Comparison of ENCODE assay signal across 20 cellular contexts in the genomic region with DNA sequence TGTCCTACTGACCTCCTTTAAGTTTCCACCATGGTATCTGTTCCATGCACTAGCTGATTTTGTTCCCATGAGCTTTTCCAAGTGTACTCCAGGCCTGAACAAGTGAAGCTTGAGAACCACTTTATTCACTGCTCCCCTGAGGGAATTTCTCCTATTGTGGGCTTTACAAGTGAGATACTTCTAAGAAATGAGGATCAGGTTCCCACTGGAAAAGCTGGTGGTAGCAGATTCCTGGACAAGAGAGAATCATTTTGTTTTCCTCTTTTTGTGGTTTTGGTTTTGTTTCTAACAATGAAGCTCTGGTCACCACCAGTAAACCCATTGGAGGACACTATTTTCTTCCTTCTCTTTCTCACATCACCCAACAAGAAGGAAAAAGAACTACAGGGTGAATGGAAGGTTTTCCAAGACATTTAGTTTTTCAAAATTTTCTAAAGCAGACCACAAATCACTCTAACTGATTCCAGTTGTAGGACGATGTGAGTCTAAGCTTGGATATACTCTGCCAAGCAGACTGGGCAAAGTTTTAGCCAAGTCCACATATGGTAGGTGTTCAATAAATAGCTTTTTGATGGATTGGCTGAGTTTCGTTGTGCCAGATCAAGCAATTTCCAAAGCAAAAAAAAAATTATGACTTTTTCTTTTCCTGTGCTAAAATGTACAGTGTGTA.
"Had no signal": no experiment of that assay in that cellular context is flagged by ENCODE, and none has a peak within 500 bp of the region (broad histone marks: within the 10 kb centered on the region; RNA-seq: fewer than 3 reads in every experiment).

No MANE protein-coding gene starts in this region.

- DNase-seq: activated CD4-positive, alpha-beta memory T cell treated with anti-CD3 and anti-CD28 coated beads, Interleukin-2, amount 10 ng/mL, durations not matched to agents 7 days and 5 days; activated CD4-positive, alpha-beta T cell treated with anti-CD3 and anti-CD28 coated beads for 36 hours; activated T-cell treated with anti-CD3 and anti-CD28 coated beads, Interleukin-2, amount 50 U/mL, for 24 hours; adrenal gland; brain microvascular endothelial cell; hypothalamus; kidney; left lung; mammary epithelial cell; naive thymus-derived CD4-positive, alpha-beta T cell; posterior cingulate gyrus; stimulated activated CD4-positive, alpha-beta T cell treated with anti-CD3 and anti-CD28 coated beads, Interleukin-4, amount 100 ng/mL, for 24 hours; stimulated activated naive CD4-positive, alpha-beta T cell treated with Interleukin-2 at 50 U/mL for 16 hours; substantia nigra had no signal

- H3K9me3 Mint-ChIP-seq: activated CD4-positive, alpha-beta memory T cell treated with anti-CD3 and anti-CD28 coated beads, Interleukin-2, amount 10 ng/mL, durations not matched to agents 7 days and 5 days; activated naive CD4-positive, alpha-beta T cell treated with anti-CD3 and anti-CD28 coated beads, Interleukin-2, amount 50 U/mL, for 24 hours; activated T-cell treated with anti-CD3 and anti-CD28 coated beads, Interleukin-2, amount 50 U/mL, for 24 hours had no signal

- ATAC-seq: activated CD4-positive, alpha-beta T cell treated with anti-CD3 and anti-CD28 coated beads for 36 hours; left lung; naive thymus-derived CD4-positive, alpha-beta T cell had no signal

- H3K4me3 Mint-ChIP-seq: activated CD4-positive, alpha-beta memory T cell treated with anti-CD3 and anti-CD28 coated beads, Interleukin-2, amount 10 ng/mL, durations not matched to agents 7 days and 5 days; activated CD4-positive, alpha-beta T cell treated with anti-CD3 and anti-CD28 coated beads for 36 hours; activated naive CD4-positive, alpha-beta T cell treated with anti-CD3 and anti-CD28 coated beads, Interleukin-2, amount 50 U/mL, for 24 hours; activated T-cell treated with anti-CD3 and anti-CD28 coated beads, Interleukin-2, amount 50 U/mL, for 24 hours; naive thymus-derived CD4-positive, alpha-beta T cell; T-helper 1 cell treated with Interleukin-12 subunit alpha and Interleukin-12 subunit beta and Interleukin-4 antibody, amounts not matched to agents 30 μg/mL and 1 μg/mL, for 36 hours; type B pancreatic cell had no signal

- H3K36me3 ChIP-seq: adrenal gland, brain microvascular endothelial cell, left lung, neutrophil, right atrium auricular region had no signal

- H3K4me1 Mint-ChIP-seq: activated CD4-positive, alpha-beta memory T cell treated with anti-CD3 and anti-CD28 coated beads, Interleukin-2, amount 10 ng/mL, durations not matched to agents 7 days and 5 days; activated naive CD4-positive, alpha-beta T cell treated with anti-CD3 and anti-CD28 coated beads, Interleukin-2, amount 50 U/mL, for 24 hours had no signal

- H3K4me3 ChIP-seq: adrenal gland, left lung, right atrium auricular region, skin epidermis had no signal

- H3K36me3 Mint-ChIP-seq: activated naive CD4-positive, alpha-beta T cell treated with anti-CD3 and anti-CD28 coated beads, Interleukin-2, amount 50 U/mL, for 24 hours; naive thymus-derived CD4-positive, alpha-beta T cell had no signal

- H3K27ac ChIP-seq: adrenal gland, brain microvascular endothelial cell, left lung, neutrophil, right atrium auricular region had no signal

- H3K27ac Mint-ChIP-seq: activated CD4-positive, alpha-beta memory T cell treated with anti-CD3 and anti-CD28 coated beads, Interleukin-2, amount 10 ng/mL, durations not matched to agents 7 days and 5 days; activated CD4-positive, alpha-beta T cell treated with anti-CD3 and anti-CD28 coated beads for 36 hours; activated naive CD4-positive, alpha-beta T cell treated with anti-CD3 and anti-CD28 coated beads, Interleukin-2, amount 50 U/mL, for 24 hours; activated T-cell treated with anti-CD3 and anti-CD28 coated beads, Interleukin-2, amount 50 U/mL, for 24 hours; naive thymus-derived CD4-positive, alpha-beta T cell; T-helper 1 cell treated with Interleukin-12 subunit alpha and Interleukin-12 subunit beta and Interleukin-4 antibody, amounts not matched to agents 30 μg/mL and 1 μg/mL, for 36 hours; type B pancreatic cell had no signal

- H3K27me3 Mint-ChIP-seq: type B pancreatic cell had no signal

- H3K9me3 ChIP-seq: adrenal gland, left lung, neutrophil, right atrium auricular region had no signal

- H3K4me1 ChIP-seq: adrenal gland, left lung, right atrium auricular region had no signal

- H3K27me3 ChIP-seq: adrenal gland, left lung, neutrophil, right atrium auricular region had no signal
